Comparison of ENCODE assay signal across 33 cellular contexts in the genomic region with DNA sequence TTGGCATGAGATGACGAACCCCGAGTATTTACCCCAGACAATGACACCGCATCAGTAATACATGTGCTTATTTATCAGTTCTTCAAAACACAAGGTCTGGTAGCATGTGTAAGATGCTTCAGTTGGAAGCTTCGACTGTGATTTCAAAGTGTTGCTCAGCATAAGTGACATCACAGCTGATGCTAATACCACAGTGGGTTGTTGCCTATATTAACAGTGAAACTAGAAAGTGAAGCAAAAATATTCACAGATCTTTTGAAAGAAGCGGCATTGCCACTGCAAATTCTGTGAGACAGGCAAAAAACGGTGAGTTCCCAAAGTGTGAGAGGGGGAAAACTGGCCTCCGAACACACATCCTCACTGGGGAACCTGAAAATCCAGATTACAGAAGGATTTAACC.
"Had no signal": no experiment of that assay in that cellular context is flagged by ENCODE, and none has a peak within 500 bp of the region (broad histone marks: within the 10 kb centered on the region; RNA-seq: fewer than 3 reads in every experiment).

No MANE protein-coding gene starts in this region.

- H3K4me3 Mint-ChIP-seq: activated CD4-positive, alpha-beta memory T cell treated with anti-CD3 and anti-CD28 coated beads for 36 hours; activated CD4-positive, alpha-beta T cell treated with anti-CD3 and anti-CD28 coated beads for 36 hours; activated CD4-positive, alpha-beta T cell treated with anti-CD3 and anti-CD28 coated beads, Interleukin-2, amount 10 ng/mL, durations not matched to agents 24 days and 14 days; activated CD8-positive, alpha-beta memory T cell treated with anti-CD3 and anti-CD28 coated beads, Interleukin-2, amount 10 ng/mL, durations not matched to agents 7 days and 5 days; activated CD8-positive, alpha-beta T cell treated with anti-CD3 and anti-CD28 coated beads, Interleukin-2, amount 10 ng/mL, durations not matched to agents 7 days and 5 days; activated naive CD8-positive, alpha-beta T cell; activated T-helper 1 cell treated with anti-CD3 and anti-CD28 coated beads, Interleukin-12 subunit alpha, Interleukin-12 subunit beta, Interleukin-2, Interleukin-4 antibody, amounts not matched to agents 30 ng/mL and 10 ng/mL and 1 ng/mL, durations not matched to agents 14 hours and 24 hours and 36 hours; effector memory CD8-positive, alpha-beta T cell; T-helper 17 cell; T-helper 2 cell treated with Interferon-gamma antibody and Interleukin-4, amounts not matched to agents 5 μg/mL and 100 μg/mL, for 36 hours had no signal

- H3K27ac Mint-ChIP-seq: activated CD4-positive, alpha-beta memory T cell treated with anti-CD3 and anti-CD28 coated beads for 36 hours; activated CD4-positive, alpha-beta T cell treated with anti-CD3 and anti-CD28 coated beads for 36 hours; activated CD4-positive, alpha-beta T cell treated with anti-CD3 and anti-CD28 coated beads, Interleukin-2, amount 10 ng/mL, durations not matched to agents 24 days and 14 days; activated CD8-positive, alpha-beta memory T cell treated with anti-CD3 and anti-CD28 coated beads, Interleukin-2, amount 10 ng/mL, durations not matched to agents 7 days and 5 days; activated CD8-positive, alpha-beta T cell treated with anti-CD3 and anti-CD28 coated beads, Interleukin-2, amount 10 ng/mL, durations not matched to agents 7 days and 5 days; activated naive CD8-positive, alpha-beta T cell; activated T-helper 1 cell treated with anti-CD3 and anti-CD28 coated beads, Interleukin-12 subunit alpha, Interleukin-12 subunit beta, Interleukin-2, Interleukin-4 antibody, amounts not matched to agents 30 ng/mL and 10 ng/mL and 1 ng/mL, durations not matched to agents 14 hours and 24 hours and 36 hours; activated T-helper 2 cell treated with anti-CD3 and anti-CD28 coated beads, Interferon-gamma antibody, Interleukin-2, Interleukin-4, amounts not matched to agents 10 μg/mL and 5 μg/mL and 100 μg/mL, durations not matched to agents 14 hours and 24 hours and 36 hours; effector memory CD8-positive, alpha-beta T cell; T-helper 17 cell; T-helper 2 cell treated with Interferon-gamma antibody and Interleukin-4, amounts not matched to agents 5 μg/mL and 100 μg/mL, for 36 hours had no signal

- DNase-seq: activated CD4-positive, alpha-beta memory T cell treated with anti-CD3 and anti-CD28 coated beads for 36 hours; activated CD4-positive, alpha-beta T cell treated with anti-CD3 and anti-CD28 coated beads for 36 hours; activated CD4-positive, alpha-beta T cell treated with anti-CD3 and anti-CD28 coated beads, Interleukin-2, amount 10 ng/mL, durations not matched to agents 24 days and 14 days; activated CD4-positive, CD25-positive, alpha-beta regulatory T cell; activated CD4-positive, CD25-positive, alpha-beta regulatory T cell treated with anti-CD3 and anti-CD28 coated beads, Interleukin-2, amount 50 U/mL, for 72 hours; activated CD8-positive, alpha-beta memory T cell treated with anti-CD3 and anti-CD28 coated beads, Interleukin-2, amount 50 U/mL, for 4 hours; activated CD8-positive, alpha-beta T cell treated with anti-CD3 and anti-CD28 coated beads, Interleukin-2, amount 10 ng/mL, durations not matched to agents 7 days and 5 days; activated effector memory CD4-positive, alpha-beta T cell treated with anti-CD3 and anti-CD28 coated beads, Interleukin-2, amount 50 U/mL, for 16 hours; activated naive CD4-positive, alpha-beta T cell treated with anti-CD3 and anti-CD28 coated beads, Interleukin-2, amount 50 U/mL, for 16 hours; activated T-cell treated with anti-CD3 and anti-CD28 coated beads, Interleukin-2, amount 50 U/mL, for 1 hour; activated T-cell treated with anti-CD3 and anti-CD28 coated beads, Interleukin-2, amount 50 U/mL, for 48 hours; amygdala; aorta; body of pancreas; caudate nucleus; cortex of kidney; dermis blood vessel endothelial cell; effector CD4-positive, alpha-beta T cell; effector memory CD8-positive, alpha-beta T cell; erythroblast; foreskin keratinocyte; gastrocnemius medialis; glutamatergic neuron; heart left ventricle; T-helper 17 cell; T1000 had no signal

- H3K9me3 ChIP-seq: adrenal gland, body of pancreas, esophagus muscularis mucosa, gastrocnemius medialis had no signal

- H3K27ac ChIP-seq: body of pancreas, esophagus muscularis mucosa, foreskin keratinocyte, gastrocnemius medialis, heart left ventricle had no signal

- H3K4me1 ChIP-seq: adrenal gland, body of pancreas, esophagus muscularis mucosa, foreskin keratinocyte, gastrocnemius medialis, heart left ventricle had no signal

- H3K9me3 Mint-ChIP-seq: activated CD4-positive, alpha-beta memory T cell treated with anti-CD3 and anti-CD28 coated beads for 36 hours; activated CD4-positive, alpha-beta T cell treated with anti-CD3 and anti-CD28 coated beads, Interleukin-2, amount 10 ng/mL, durations not matched to agents 24 days and 14 days; activated T-helper 1 cell treated with anti-CD3 and anti-CD28 coated beads, Interleukin-12 subunit alpha, Interleukin-12 subunit beta, Interleukin-2, Interleukin-4 antibody, amounts not matched to agents 30 ng/mL and 10 ng/mL and 1 ng/mL, durations not matched to agents 14 hours and 24 hours and 36 hours; activated T-helper 2 cell treated with anti-CD3 and anti-CD28 coated beads, Interferon-gamma antibody, Interleukin-2, Interleukin-4, amounts not matched to agents 10 μg/mL and 5 μg/mL and 100 μg/mL, durations not matched to agents 14 hours and 24 hours and 36 hours; effector memory CD8-positive, alpha-beta T cell; T-helper 2 cell treated with Interferon-gamma antibody and Interleukin-4, amounts not matched to agents 5 μg/mL and 100 μg/mL, for 36 hours had no signal

- H3K27me3 ChIP-seq: adrenal gland, body of pancreas had no signal

- H3K36me3 ChIP-seq: adrenal gland, esophagus muscularis mucosa, gastrocnemius medialis, heart left ventricle had no signal

- H3K4me1 Mint-ChIP-seq: activated CD4-positive, alpha-beta T cell treated with anti-CD3 and anti-CD28 coated beads for 36 hours; activated CD4-positive, alpha-beta T cell treated with anti-CD3 and anti-CD28 coated beads, Interleukin-2, amount 10 ng/mL, durations not matched to agents 24 days and 14 days; activated CD8-positive, alpha-beta memory T cell treated with anti-CD3 and anti-CD28 coated beads, Interleukin-2, amount 10 ng/mL, durations not matched to agents 7 days and 5 days had no signal

- H3K4me3 ChIP-seq: adrenal gland, body of pancreas, esophagus muscularis mucosa, gastrocnemius medialis, heart left ventricle had no signal

- H3K36me3 Mint-ChIP-seq: activated CD4-positive, alpha-beta memory T cell treated with anti-CD3 and anti-CD28 coated beads for 36 hours; activated CD8-positive, alpha-beta memory T cell treated with anti-CD3 and anti-CD28 coated beads, Interleukin-2, amount 10 ng/mL, durations not matched to agents 7 days and 5 days; activated naive CD8-positive, alpha-beta T cell had no signal
